ENCODE assay signal across 23 cellular contexts in genomic region chr15:69579950-69580618, GRCh38.
"Had no signal": no experiment of that assay in that cellular context is flagged by ENCODE, and none has a peak within 500 bp of the region (broad histone marks: within the 10 kb centered on the region; RNA-seq: fewer than 3 reads in every experiment).

No MANE protein-coding gene starts in this region.

- H3K27me3 ChIP-seq: neutrophil, ovary, suprapubic skin, tibial nerve, uterus had no signal

- DNase-seq: activated CD4-positive, alpha-beta T cell treated with anti-CD3 and anti-CD28 coated beads, Interleukin-2, amount 10 ng/mL, durations not matched to agents 7 days and 5 days; activated CD4-positive, CD25-positive, alpha-beta regulatory T cell treated with anti-CD3 and anti-CD28 coated beads, Interleukin-2, amount 50 U/mL, for 72 hours; activated CD8-positive, alpha-beta memory T cell treated with anti-CD3 and anti-CD28 coated beads, Interleukin-2, amount 10 ng/mL, durations not matched to agents 7 days and 5 days; activated CD8-positive, alpha-beta T cell treated with anti-CD3 and anti-CD28 coated beads for 36 hours; activated gamma-delta T cell treated with Interleukin-2 at 50 U/mL for 16 hours; activated T-cell treated with anti-CD3 and anti-CD28 coated beads for 4 hours; heart left ventricle; left cardiac atrium; lower lobe of right lung; natural killer cell; ovary; right cardiac atrium; stimulated activated CD4-positive, alpha-beta T cell treated with anti-CD3 and anti-CD28 coated beads, Interleukin-1b, Interleukin-23, amount 100 ng/mL, for 48 hours; stimulated activated naive CD8-positive, alpha-beta T cell treated with anti-CD3 and anti-CD28 coated beads, Interleukin-15, amount 100 ng/mL, for 72 hours; uterus; WERI-Rb-1 had no signal

- ATAC-seq: activated CD8-positive, alpha-beta memory T cell treated with anti-CD3 and anti-CD28 coated beads, Interleukin-2, amount 10 ng/mL, durations not matched to agents 7 days and 5 days; activated CD8-positive, alpha-beta T cell treated with anti-CD3 and anti-CD28 coated beads for 36 hours; heart left ventricle; left cardiac atrium; natural killer cell; right cardiac atrium; stimulated activated naive CD8-positive, alpha-beta T cell treated with anti-CD3 and anti-CD28 coated beads, Interleukin-15, amount 100 ng/mL, for 72 hours had no signal

- H3K27ac Mint-ChIP-seq: activated CD4-positive, alpha-beta T cell treated with anti-CD3 and anti-CD28 coated beads, Interleukin-2, amount 10 ng/mL, durations not matched to agents 7 days and 5 days; activated CD8-positive, alpha-beta memory T cell treated with anti-CD3 and anti-CD28 coated beads, Interleukin-2, amount 10 ng/mL, durations not matched to agents 7 days and 5 days; activated CD8-positive, alpha-beta T cell treated with anti-CD3 and anti-CD28 coated beads for 36 hours; activated naive CD4-positive, alpha-beta T cell treated with anti-CD3 and anti-CD28 coated beads, Interleukin-2, amount 50 U/mL, for 24 hours; natural killer cell; stimulated activated naive CD8-positive, alpha-beta T cell treated with anti-CD3 and anti-CD28 coated beads, Interleukin-15, amount 100 ng/mL, for 72 hours had no signal

- H3K4me3 Mint-ChIP-seq: activated CD4-positive, alpha-beta T cell treated with anti-CD3 and anti-CD28 coated beads, Interleukin-2, amount 10 ng/mL, durations not matched to agents 7 days and 5 days; activated CD8-positive, alpha-beta memory T cell treated with anti-CD3 and anti-CD28 coated beads, Interleukin-2, amount 10 ng/mL, durations not matched to agents 7 days and 5 days; activated CD8-positive, alpha-beta T cell treated with anti-CD3 and anti-CD28 coated beads for 36 hours; activated naive CD4-positive, alpha-beta T cell treated with anti-CD3 and anti-CD28 coated beads, Interleukin-2, amount 50 U/mL, for 24 hours; brain; natural killer cell; stimulated activated naive CD8-positive, alpha-beta T cell treated with anti-CD3 and anti-CD28 coated beads, Interleukin-15, amount 100 ng/mL, for 72 hours had no signal

- H3K9me3 Mint-ChIP-seq: activated CD4-positive, alpha-beta T cell treated with anti-CD3 and anti-CD28 coated beads, Interleukin-2, amount 10 ng/mL, durations not matched to agents 7 days and 5 days; activated CD8-positive, alpha-beta T cell treated with anti-CD3 and anti-CD28 coated beads for 36 hours; activated naive CD4-positive, alpha-beta T cell treated with anti-CD3 and anti-CD28 coated beads, Interleukin-2, amount 50 U/mL, for 24 hours; natural killer cell; stimulated activated naive CD8-positive, alpha-beta T cell treated with anti-CD3 and anti-CD28 coated beads, Interleukin-15, amount 100 ng/mL, for 72 hours had no signal

- H3K9me3 ChIP-seq: heart left ventricle, lower lobe of right lung, neutrophil, ovary, suprapubic skin, tibial nerve, uterus had no signal

- H3K36me3 ChIP-seq: heart left ventricle, lower lobe of right lung, neutrophil, ovary, suprapubic skin, tibial nerve, uterus, WERI-Rb-1 had no signal

- H3K27ac ChIP-seq: heart left ventricle, lower lobe of right lung, neutrophil, ovary, suprapubic skin, tibial nerve, uterus, WERI-Rb-1 had no signal

- H3K4me3 ChIP-seq: heart left ventricle, lower lobe of right lung, ovary, suprapubic skin, tibial nerve, uterus had no signal

- H3K36me3 Mint-ChIP-seq: activated CD8-positive, alpha-beta memory T cell treated with anti-CD3 and anti-CD28 coated beads, Interleukin-2, amount 10 ng/mL, durations not matched to agents 7 days and 5 days; activated naive CD4-positive, alpha-beta T cell treated with anti-CD3 and anti-CD28 coated beads, Interleukin-2, amount 50 U/mL, for 24 hours; brain; natural killer cell had no signal

- FAIRE-seq: endometrium, TTC549 had no signal

- H3K4me1 ChIP-seq: lower lobe of right lung, suprapubic skin, uterus had no signal

- H3K27me3 Mint-ChIP-seq: activated CD4-positive, alpha-beta T cell treated with anti-CD3 and anti-CD28 coated beads, Interleukin-2, amount 10 ng/mL, durations not matched to agents 7 days and 5 days; activated CD8-positive, alpha-beta T cell treated with anti-CD3 and anti-CD28 coated beads for 36 hours; activated naive CD4-positive, alpha-beta T cell treated with anti-CD3 and anti-CD28 coated beads, Interleukin-2, amount 50 U/mL, for 24 hours had no signal
